In the genomic region with DNA sequence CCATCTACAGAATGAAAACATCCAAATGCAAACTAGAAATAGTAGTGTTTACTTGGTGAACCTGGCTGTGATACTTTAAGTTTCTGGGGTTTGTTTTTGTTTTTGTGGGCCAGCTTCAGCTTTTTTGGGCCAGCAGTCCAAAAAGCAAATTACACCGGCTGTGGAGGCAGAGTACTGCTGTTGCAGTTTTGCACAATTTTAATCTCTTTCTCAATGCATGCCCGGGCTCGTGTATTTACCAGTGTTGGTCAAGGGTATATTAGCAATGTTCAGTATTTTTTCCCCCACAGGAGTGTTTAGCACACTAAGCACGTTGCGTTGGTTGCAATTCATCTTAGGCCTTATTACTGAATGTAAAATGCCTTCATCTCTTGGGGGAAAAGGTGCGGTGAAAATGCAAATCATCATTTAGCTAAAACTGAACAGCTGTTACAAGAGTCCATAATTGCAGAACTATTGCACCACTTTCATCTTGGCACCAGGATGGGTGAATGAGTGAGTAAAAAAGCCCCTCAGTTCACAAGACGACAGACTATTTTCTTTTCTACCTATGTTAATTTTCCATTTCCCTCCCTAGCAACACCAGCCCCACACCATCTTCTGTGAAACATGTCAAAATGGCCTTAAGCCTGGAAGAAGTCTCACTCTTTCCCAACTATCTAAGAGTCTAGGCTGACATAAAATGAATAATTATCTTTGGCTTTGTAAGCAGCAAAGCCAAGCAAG, we compare ENCODE assay signal across 8 cellular contexts. TPM values are rescaled to one million over a fixed set of nuclear protein-coding genes. Genes with fewer than 3 reads are reported as not detected.
A peak's percentile ranks its signal among the peaks of the same experiment; 100 is the strongest.
DNase-seq lines count a peak whose midpoint lies in the region; ATAC-seq and TF ChIP-seq lines count a peak whose summit lies in the region.

No MANE protein-coding gene starts in this region.

- no peaks in the 10 kb centered on the region for H3K27me3 Mint-ChIP-seq in Calu3 (ENCODE audit: unreplicated experiment)

- H3K4me3 ChIP-seq in KMS-11 (IDR thresholded peaks at IDR 0.05; ENCODE audit: insufficient read depth, low read depth, low read length) (peak overlapping the region; percentile 97), left lung (peak overlapping the region; percentile 67 to 88)

- no peaks in the 10 kb centered on the region for H3K27me3 ChIP-seq in KMS-11 (ENCODE audit: insufficient read depth, low read depth)
- no peaks in the 10 kb centered on the region for H3K27me3 ChIP-seq in left lung

- TF ChIP-seq CTCF in Calu3 (IDR thresholded peaks at IDR 0.05; ENCODE audit: unreplicated experiment) (no peak), KMS-11 (conservative IDR thresholded peaks at IDR 0.05; ENCODE audit: low read depth, low read length) (no peak), left lung (IDR thresholded peaks at IDR 0.05) (no peak)

- peak overlapping the region; percentile 95 for H3K4me2 ChIP-seq in KMS-11

- peak overlapping the region; percentile 95 for H3K4me3 Mint-ChIP-seq in Calu3 (ENCODE audit: low read depth, unreplicated experiment)

- no peaks in the 10 kb centered on the region for H4K20me1 ChIP-seq in KMS-11 (ENCODE audit: insufficient read depth)

- peaks cover 41% of the 10 kb centered on the region for H3K79me2 ChIP-seq in KMS-11 (ENCODE audit: insufficient read depth, low read depth)

- DNase-seq in Calu3 (no peak), astrocyte of the hippocampus (ENCODE audit: low read depth, low spot score) (peak; percentile 14), left lung (no peak), substantia nigra (lab: John Stamatoyannopoulos, UW) (peak in 7 of 49 donors; percentile 1 to 34 (median 5)), kidney glomerular epithelial cell (lab: John Stamatoyannopoulos, UW) (no peak), HuH-7.5 (ENCODE audit: low spot score) (no peak), activated gamma-delta T cell (lab: John Stamatoyannopoulos, UW) (no peak)

- intact Hi-C loops in Calu3 (cut with micrococcal nuclease; ENCODE audit: unreplicated experiment) = no loop called here
- intact Hi-C loops in left lung (cut with DNase I) = no loop called here

- peak overlapping the region; percentile 88 for H3K9ac ChIP-seq in KMS-11

- H3K4me1 Mint-ChIP-seq in Calu3 (ENCODE audit: low read depth, unreplicated experiment) = peaks cover 17% of the 10 kb centered on the region

- BruUV-seq in Calu3 (replicated peaks; lab: Mats Ljungman, UMichigan) = no TSS peak

- no peaks in the 10 kb centered on the region for H3K36me3 ChIP-seq in KMS-11 (ENCODE audit: insufficient read depth)
- H3K36me3 ChIP-seq in left lung = no peaks in the 10 kb centered on the region

- no peaks in the 10 kb centered on the region for H3K9me3 Mint-ChIP-seq in Calu3 (ENCODE audit: low read depth, unreplicated experiment)

- ATAC-seq in left lung = no peak

- peaks cover 37% of the 10 kb centered on the region for H3K36me3 Mint-ChIP-seq in Calu3 (ENCODE audit: insufficient read depth, unreplicated experiment)

- H3K9me3 ChIP-seq in left lung = no peaks in the 10 kb centered on the region

- peaks cover 31% of the 10 kb centered on the region for H3K4me1 ChIP-seq in KMS-11 (ENCODE audit: low read depth, poor library complexity, severe bottlenecking)
- peaks cover 12 to 35% of the 10 kb centered on the region in 2 donors for H3K4me1 ChIP-seq in left lung

- peak overlapping the region; percentile 56 for H3K27ac Mint-ChIP-seq in Calu3 (ENCODE audit: unreplicated experiment)

- H2AFZ ChIP-seq in KMS-11 (ENCODE audit: low read depth) = peak overlapping the region; percentile 58

- H3K27ac ChIP-seq in KMS-11 = peak overlapping the region; percentile 95
- H3K27ac ChIP-seq in left lung = peak overlapping the region; percentile 98 to 99
- H3K27ac ChIP-seq in substantia nigra (ENCODE audit: low read depth, low read length, poor library complexity, severe bottlenecking) = peak overlapping the region; percentile 98

- CTCF ChIA-PET in Calu3 (lab: Charles Lee) = interaction anchor here (0.7 to 1.0 kb wide), 3 partner anchors 9 to 41 kb away, joined by 3 read pairs; partner anchors contain the start of gene MRPL1

RNA-seq across cellular contexts. Expression of gene CNOT6L, which starts 1.8 kb away (rescaled TPM):
- total RNA-seq in Calu3 (2022) = 27.1 and 29.7 TPM in 2 replicates
- 10 to 100 TPM; 35.9 to 43.5 TPM for total RNA-seq in left lung

RNA-seq across cellular contexts. Expression of gene MRPL1, which starts 41.6 kb away (rescaled TPM):
- total RNA-seq in Calu3 (2022) (24.1 and 29.3 TPM in 2 replicates), left lung (10 to 100 TPM; 19.2 to 30.5 TPM)
